ENCODE assay signal across 11 cellular contexts in the genomic region with DNA sequence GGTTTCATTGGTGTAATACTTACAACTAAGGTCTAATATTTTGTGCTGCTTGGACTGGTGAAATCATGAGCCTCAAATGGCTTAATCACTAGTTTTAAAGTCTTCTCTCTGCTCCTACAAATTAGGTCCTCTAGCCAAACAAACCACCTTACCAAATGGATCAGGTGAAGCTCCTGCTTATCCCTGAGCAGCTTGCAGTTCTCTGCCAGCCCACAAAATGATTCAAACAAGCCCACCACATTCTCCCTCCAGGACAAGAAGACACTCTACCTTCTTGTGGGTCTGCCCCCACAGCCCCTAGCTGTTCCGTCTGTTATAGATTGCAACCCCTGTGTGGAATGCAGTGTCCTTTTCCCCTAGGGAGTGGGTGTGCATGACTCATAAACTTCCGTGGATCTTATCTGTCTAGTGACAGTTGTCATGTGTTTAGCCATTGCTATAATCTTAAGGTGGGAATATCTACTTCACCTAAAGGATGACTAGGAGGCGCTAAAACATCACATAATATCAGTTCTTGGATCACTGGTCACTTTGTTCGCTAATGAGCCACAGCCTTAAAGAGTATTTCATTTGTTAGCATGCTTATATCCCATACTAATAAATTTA.
DNase-seq lines count a peak whose midpoint lies in the region; TF ChIP-seq lines count a peak whose summit lies in the region.
"Had no signal": no experiment of that assay in that cellular context is flagged by ENCODE, and none has a peak within 500 bp of the region (broad histone marks: within the 10 kb centered on the region; RNA-seq: fewer than 3 reads in every experiment).

No MANE protein-coding gene starts in this region.

- DNase-seq in COR-L47 (lab: John Stamatoyannopoulos, UW), result peak; percentile 6
- DNase-seq in SK-N-DZ (ENCODE audit: low spot score), result peak; percentile 47
- peak; percentile 77 for DNase-seq in islet precursor cell
- DNase-seq in ecto neural progenitor cell (ENCODE audit: low spot score), result no peak
- DNase-seq in NOMO-1 treated with DMSO at 0.1 percent for 48 hours (lab: John Stamatoyannopoulos, UW; ENCODE audit: unreplicated experiment), result no peak
- no peak for DNase-seq in dedifferentiated amniotic fluid mesenchymal stem cell (ENCODE audit: extremely low spot score)
- no peak for DNase-seq in esophagus muscularis mucosa (ENCODE audit: extremely low spot score)
- DNase-seq: activated T-cell treated with anti-CD3 and anti-CD28 coated beads, Interleukin-2, amount 50 U/mL, for 1 hour; esophagus squamous epithelium had no signal

- no peak overlapping the region for H2AFZ ChIP-seq in Loucy (ENCODE audit: low read length)

- intact Hi-C loops in esophagus muscularis mucosa (cut with DNase I), result no loop called here

- no peak overlapping the region for H3K27ac ChIP-seq in esophagus muscularis mucosa (replicated peaks in 1 of 4)
- H3K27ac ChIP-seq: esophagus squamous epithelium had no signal

- H3K4me1 ChIP-seq in Loucy (ENCODE audit: insufficient read depth, low read length, poor library complexity, severe bottlenecking) (no peaks in the 10 kb centered on the region), esophagus muscularis mucosa (no peaks in the 10 kb centered on the region)
- H3K4me1 ChIP-seq: Caco-2, esophagus squamous epithelium had no signal

- H3K9ac ChIP-seq in Loucy (ENCODE audit: low read depth, low read length, poor library complexity, severe bottlenecking), result no peak overlapping the region

- H3K4me2 ChIP-seq in Loucy (ENCODE audit: low read depth, low read length, poor library complexity, severe bottlenecking), result no peak overlapping the region

- no peaks in the 10 kb centered on the region for H3K27me3 ChIP-seq in Loucy (ENCODE audit: insufficient read depth, low read length, poor library complexity, severe bottlenecking)
- no peaks in the 10 kb centered on the region for H3K27me3 ChIP-seq in esophagus muscularis mucosa
- H3K27me3 ChIP-seq: esophagus squamous epithelium had no signal

- no peak overlapping the region for H3K4me3 ChIP-seq in Loucy (ENCODE audit: low read length, poor library complexity, severe bottlenecking)
- H3K4me3 ChIP-seq in esophagus muscularis mucosa, result no peak overlapping the region
- H3K4me3 ChIP-seq: esophagus squamous epithelium had no signal

- H3K9me3 ChIP-seq in Loucy (ENCODE audit: insufficient read depth, low read depth, low read length) (no peaks in the 10 kb centered on the region), esophagus muscularis mucosa (no peaks in the 10 kb centered on the region)
- H3K9me3 ChIP-seq: Caco-2, esophagus squamous epithelium had no signal

- H3F3A ChIP-seq in Loucy (ENCODE audit: low read depth), result no peaks in the 10 kb centered on the region

- no peak for TF ChIP-seq EP300 in esophagus muscularis mucosa (IDR thresholded peaks at IDR 0.05)

- no peaks in the 10 kb centered on the region for H4K20me1 ChIP-seq in Loucy (ENCODE audit: insufficient read depth, low read length, poor library complexity, severe bottlenecking)

- H3K36me3 ChIP-seq in Loucy (ENCODE audit: insufficient read depth, low read length) (no peaks in the 10 kb centered on the region), esophagus muscularis mucosa (no peaks in the 10 kb centered on the region)
- H3K36me3 ChIP-seq: esophagus squamous epithelium had no signal

- 29% methylated on average over 4 of the region's 4 CpGs for WGBS in esophagus muscularis mucosa

- peak; percentile 37 for TF ChIP-seq CTCF in Loucy (conservative IDR thresholded peaks at IDR 0.05; ENCODE audit: low read length)
- TF ChIP-seq CTCF in esophagus muscularis mucosa (IDR thresholded peaks at IDR 0.05), result no peak

- no peaks in the 10 kb centered on the region for H3K79me2 ChIP-seq in Loucy (ENCODE audit: insufficient read depth, low read length)

- TF ChIP-seq POLR2A in esophagus muscularis mucosa (IDR thresholded peaks at IDR 0.05; ENCODE audit: low read depth), result no peak

- H3K9me2 ChIP-seq in Loucy (replicated peaks; ENCODE audit: low read depth, low read length), result no peaks in the 10 kb centered on the region

Comparison
In these comparisons a context has a peak if more than half of its experiments do, and no peak if none do; other contexts are left out.
1. DNase-seq: peak in COR-L47 (single experiment), SK-N-DZ (single experiment) and islet precursor cell (single experiment); none in ecto neural progenitor cell (single experiment), NOMO-1 treated with DMSO at 0.1 percent for 48 hours (single experiment), dedifferentiated amniotic fluid mesenchymal stem cell (single experiment) and esophagus muscularis mucosa (single experiment).